11 cellular contexts compared by ENCODE assay signal in the genomic region with DNA sequence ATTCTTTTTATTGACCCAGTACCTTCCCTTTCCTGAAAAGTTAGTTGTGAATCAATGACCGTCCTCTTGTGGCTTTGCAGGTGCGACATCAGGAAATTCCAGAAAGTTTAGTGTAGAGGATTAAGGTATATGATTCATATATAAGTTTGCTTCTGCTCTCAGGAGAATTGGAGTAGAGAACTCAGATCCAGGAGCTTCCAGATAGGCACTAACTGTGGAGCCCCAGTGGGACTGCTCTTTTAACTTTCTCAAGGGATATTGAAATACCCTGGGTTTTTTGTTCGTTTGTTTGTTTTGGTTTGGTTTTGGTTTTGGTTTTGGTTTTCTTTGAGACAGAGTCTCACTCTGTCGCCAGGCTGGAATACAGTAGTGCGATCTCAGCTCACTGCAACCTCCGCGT. TPM values are rescaled to one million over a fixed set of nuclear protein-coding genes. Genes with fewer than 3 reads are reported as not detected.
DNase-seq lines count a peak whose midpoint lies in the region; ATAC-seq, FAIRE-seq and TF ChIP-seq lines count a peak whose summit lies in the region.
"Had no signal": no experiment of that assay in that cellular context is flagged by ENCODE, and none has a peak within 500 bp of the region (broad histone marks: within the 10 kb centered on the region; RNA-seq: fewer than 3 reads in every experiment).

No MANE protein-coding gene starts in this region.

- no peaks in the 10 kb centered on the region for H3K9me3 ChIP-seq in CD8-positive, alpha-beta T cell (ENCODE audit: low read length)

- no peak for ATAC-seq in CD8-positive, alpha-beta T cell
- peak; percentile 66 for ATAC-seq in GM19397 (IDR thresholded peaks at IDR 0.05; ENCODE audit: unreplicated experiment)
- ATAC-seq in HG02852 (IDR thresholded peaks at IDR 0.05; ENCODE audit: unreplicated experiment) = no peak
- no peak for ATAC-seq in GM21737 (IDR thresholded peaks at IDR 0.05; ENCODE audit: unreplicated experiment)

- H3K4me1 ChIP-seq in CD8-positive, alpha-beta T cell (ENCODE audit: insufficient read depth, low read length) = no peaks in the 10 kb centered on the region

- H3K27ac ChIP-seq in CD8-positive, alpha-beta T cell (ENCODE audit: low read depth, low read length) = no peak overlapping the region
- no peak overlapping the region for H3K27ac ChIP-seq in caudate nucleus (ENCODE audit: low read depth, low read length)

- no peak for FAIRE-seq in GM19239 (lab: Jason Lieb, UNC)

- POLR2A ChIA-PET in CD8-positive, alpha-beta T cell (lab: Charles Lee) = no interaction called here

- intact Hi-C loops in CD8-positive, alpha-beta T cell (cut with DNase I, micrococcal nuclease) = no loop called here

- CTCF ChIA-PET in CD8-positive, alpha-beta T cell (lab: Charles Lee) = no interaction called here

- no peaks in the 10 kb centered on the region for H3K27me3 ChIP-seq in CD8-positive, alpha-beta T cell (ENCODE audit: insufficient read depth, low read length)

- no peaks in the 10 kb centered on the region for H3K27me3 Mint-ChIP-seq in CD8-positive, alpha-beta T cell (ENCODE audit: low read depth)
- peaks cover 3 to 7% (median 4%) of the 10 kb centered on the region in 3 donors for H3K27me3 Mint-ChIP-seq in immature natural killer cell (ENCODE audit: low read depth in 3 of 3)

- H3K4me3 ChIP-seq in CD8-positive, alpha-beta T cell (ENCODE audit: low read depth, low read length) = no peak overlapping the region

- no peak for TF ChIP-seq CTCF in CD8-positive, alpha-beta T cell (IDR thresholded peaks at IDR 0.05)

- peak overlapping the region; percentile 61 for H3K4me3 Mint-ChIP-seq in CD8-positive, alpha-beta T cell
- peak overlapping the region; percentile 82 to 91 (median 91) for H3K4me3 Mint-ChIP-seq in immature natural killer cell

- H3K27ac Mint-ChIP-seq in CD8-positive, alpha-beta T cell = no peak overlapping the region
- peak overlapping the region; percentile 62 to 92 (median 88) for H3K27ac Mint-ChIP-seq in immature natural killer cell

- H3K36me3 ChIP-seq in CD8-positive, alpha-beta T cell (ENCODE audit: insufficient read depth, low read length) = no peaks in the 10 kb centered on the region

- no peaks in the 10 kb centered on the region for H3K36me3 Mint-ChIP-seq in CD8-positive, alpha-beta T cell
- H3K36me3 Mint-ChIP-seq in immature natural killer cell = peaks cover 0 to 4% (median 0%) of the 10 kb centered on the region in 3 donors

- DNase-seq in CD8-positive, alpha-beta T cell = no peak
- peak; percentile 79 for DNase-seq in OCI-M1 (lab: John Stamatoyannopoulos, UW)
- peak; percentile 43 to 48 (median 43) for DNase-seq in immature natural killer cell
- DNase-seq in caudate nucleus (lab: John Stamatoyannopoulos, UW) = no peak
- no peak for DNase-seq in GM19239 (ENCODE audit: insufficient read length, low spot score)
- DNase-seq: activated CD4-positive, alpha-beta T cell treated with anti-CD3 and anti-CD28 coated beads for 4 hours; foreskin fibroblast; mesendoderm had no signal

- H3K4me1 Mint-ChIP-seq in CD8-positive, alpha-beta T cell (ENCODE audit: low read depth) = peaks cover 8% of the 10 kb centered on the region
- H3K4me1 Mint-ChIP-seq in immature natural killer cell = peaks cover 41 to 52% of the 10 kb centered on the region in 2 donors

- no peaks in the 10 kb centered on the region for H3K9me3 Mint-ChIP-seq in CD8-positive, alpha-beta T cell
- H3K9me3 Mint-ChIP-seq in immature natural killer cell = no peaks in the 10 kb centered on the region

RNA-seq across cellular contexts. Expression of gene TAAR2, which starts 9.5 kb away (rescaled TPM):
- total RNA-seq in CD8-positive, alpha-beta T cell = not detected
- polyA plus RNA-seq in immature natural killer cell = not detected

RNA-seq across cellular contexts. Expression of gene TAAR5, which starts 25.0 kb away (rescaled TPM):
- total RNA-seq in CD8-positive, alpha-beta T cell = not detected
- not detected for polyA plus RNA-seq in immature natural killer cell

RNA-seq across cellular contexts. Expression of gene TAAR1, which starts 44.4 kb away (rescaled TPM):
- total RNA-seq in CD8-positive, alpha-beta T cell = not detected
- polyA plus RNA-seq in immature natural killer cell = not detected

RNA-seq across cellular contexts. Expression of gene TAAR6, which starts 44.4 kb away (rescaled TPM):
- not detected for total RNA-seq in CD8-positive, alpha-beta T cell
- not detected for polyA plus RNA-seq in immature natural killer cell

Comparison
In these comparisons a context has a peak if more than half of its experiments do, and no peak if none do; other contexts are left out.
1. DNase-seq: peak in OCI-M1 (single experiment) and immature natural killer cell (3 of 3); none in CD8-positive, alpha-beta T cell (0 of 7), caudate nucleus (0 of 61) and GM19239 (single experiment).